Comparison of ENCODE assay signal across 15 cellular contexts in genomic region chr6:6697620-6698019, GRCh38.
DNase-seq lines count a peak whose midpoint lies in the region; ATAC-seq and TF ChIP-seq lines count a peak whose summit lies in the region.
"Had no signal": no experiment of that assay in that cellular context is flagged by ENCODE, and none has a peak within 500 bp of the region (broad histone marks: within the 10 kb centered on the region; RNA-seq: fewer than 3 reads in every experiment).

No MANE protein-coding gene starts in this region.

- H3K4me3 ChIP-seq in BLaER1 (no peak overlapping the region), Loucy (ENCODE audit: low read length, poor library complexity, severe bottlenecking) (no peak overlapping the region), tibial nerve (no peak overlapping the region), right lobe of liver (no peak overlapping the region)

- H3K9ac ChIP-seq in BLaER1 = no peak overlapping the region
- H3K9ac ChIP-seq in Loucy (ENCODE audit: low read depth, low read length, poor library complexity, severe bottlenecking) = peak overlapping the region; percentile 59

- H3F3A ChIP-seq in Loucy (ENCODE audit: low read depth) = peaks cover 3% of the 10 kb centered on the region; the same call in 1 of the 2 replicates

- peaks cover 74% of the 10 kb centered on the region for H3K4me1 Mint-ChIP-seq in brain
- peaks cover 60% of the 10 kb centered on the region for H3K4me1 Mint-ChIP-seq in mesothelial cell of epicardium

- TF ChIP-seq CTCF in Loucy (conservative IDR thresholded peaks at IDR 0.05; ENCODE audit: low read length) (no peak), brain (conservative IDR thresholded peaks at IDR 0.05) (no peak), mesothelial cell of epicardium (IDR thresholded peaks at IDR 0.05; ENCODE audit: unreplicated experiment) (no peak), tibial nerve (IDR thresholded peaks at IDR 0.05) (no peak), right lobe of liver (IDR thresholded peaks at IDR 0.05) (no peak)

- intact Hi-C loops in right lobe of liver (cut with DNase I) = no loop called here

- no peak for ATAC-seq in GM21723 (IDR thresholded peaks at IDR 0.05; ENCODE audit: unreplicated experiment)
- no peak for ATAC-seq in right lobe of liver
- ATAC-seq in HG03025 (IDR thresholded peaks at IDR 0.05; ENCODE audit: low FRiP score, unreplicated experiment) = no peak
- ATAC-seq: activated T-cell treated with anti-CD3 and anti-CD28 coated beads, Interleukin-2, amount 50 U/mL, for 72 hours; effector memory CD8-positive, alpha-beta T cell had no signal

- H3K9me2 ChIP-seq in Loucy (replicated peaks; ENCODE audit: low read depth, low read length) = no peaks in the 10 kb centered on the region

- H3K27ac ChIP-seq in BLaER1 (peak overlapping the region; percentile 31; the same call in 1 of the 2 replicates), tibial nerve (peak overlapping the region in 2 of 4 donors; percentile 11 to 84), right lobe of liver (no peak overlapping the region)

- H3K27me3 ChIP-seq in BLaER1 = no peaks in the 10 kb centered on the region
- no peaks in the 10 kb centered on the region for H3K27me3 ChIP-seq in Loucy (ENCODE audit: insufficient read depth, low read length, poor library complexity, severe bottlenecking)
- no peaks in the 10 kb centered on the region for H3K27me3 ChIP-seq in tibial nerve
- H3K27me3 ChIP-seq in right lobe of liver = no peaks in the 10 kb centered on the region

- WGBS in tibial nerve, 2 donors = 90 to 94% methylated on average over 3 of the region's 3 CpGs
- WGBS in right lobe of liver (ENCODE audit: insufficient coverage, low coverage, low lambda C conversion rate, missing lambda C conversion rate) = 80% methylated on average over 1 of the region's 3 CpGs

- no peak for TF ChIP-seq EP300 in tibial nerve (IDR thresholded peaks at IDR 0.05)

- H3K36me3 Mint-ChIP-seq in brain (no peaks in the 10 kb centered on the region), mesothelial cell of epicardium (no peaks in the 10 kb centered on the region)
- H3K36me3 Mint-ChIP-seq: CD4-positive, CD25-positive, alpha-beta regulatory T cell had no signal

- no peaks in the 10 kb centered on the region for H3K9me3 ChIP-seq in BLaER1
- no peaks in the 10 kb centered on the region for H3K9me3 ChIP-seq in Loucy (ENCODE audit: insufficient read depth, low read depth, low read length)
- H3K9me3 ChIP-seq in tibial nerve = no peaks in the 10 kb centered on the region
- H3K9me3 ChIP-seq in right lobe of liver = no peaks in the 10 kb centered on the region

- no peaks in the 10 kb centered on the region; the same call in 1 of the 2 replicates for H3K79me2 ChIP-seq in Loucy (ENCODE audit: insufficient read depth, low read length)

- H3K27ac Mint-ChIP-seq in brain = peak overlapping the region in 3 of 5 experiments; percentile 91 to 95 (median 92)
- H3K27ac Mint-ChIP-seq in mesothelial cell of epicardium = peak overlapping the region; percentile 56
- H3K27ac Mint-ChIP-seq: activated T-cell treated with anti-CD3 and anti-CD28 coated beads, Interleukin-2, amount 50 U/mL, for 72 hours; effector memory CD8-positive, alpha-beta T cell; HFFc6 had no signal

- H3K4me1 ChIP-seq in BLaER1 (peaks cover 85% of the 10 kb centered on the region), Loucy (ENCODE audit: insufficient read depth, low read length, poor library complexity, severe bottlenecking) (peaks cover 52% of the 10 kb centered on the region), tibial nerve (peaks cover 0 to 71% (median 39%) of the 10 kb centered on the region in 4 donors), right lobe of liver (no peaks in the 10 kb centered on the region)

- H2AFZ ChIP-seq in Loucy (ENCODE audit: low read length) = peak overlapping the region; percentile 37

- H3K9me3 Mint-ChIP-seq in brain (peaks cover 0 to 9% (median 0%) of the 10 kb centered on the region in 5 experiments), mesothelial cell of epicardium (peaks cover 4% of the 10 kb centered on the region)
- H3K9me3 Mint-ChIP-seq: activated T-cell treated with anti-CD3 and anti-CD28 coated beads, Interleukin-2, amount 50 U/mL, for 72 hours; effector memory CD8-positive, alpha-beta T cell had no signal

- H4K20me1 ChIP-seq in BLaER1 (no peaks in the 10 kb centered on the region), Loucy (ENCODE audit: insufficient read depth, low read length, poor library complexity, severe bottlenecking) (no peaks in the 10 kb centered on the region)

- peaks cover 4% of the 10 kb centered on the region for H3K27me3 Mint-ChIP-seq in brain
- H3K27me3 Mint-ChIP-seq in mesothelial cell of epicardium (ENCODE audit: low read depth) = peaks cover 8% of the 10 kb centered on the region

- H3K4me2 ChIP-seq in BLaER1 (peak overlapping the region; percentile 95), Loucy (ENCODE audit: low read depth, low read length, poor library complexity, severe bottlenecking) (peak overlapping the region; percentile 15)

- DNase-seq in mesothelial cell of epicardium (ENCODE audit: low spot score in 2 of 2, unreplicated experiment in 2 of 2) (no peak), tibial nerve (ENCODE audit: low spot score in 2 of 2) (no peak), right lobe of liver (no peak)
- DNase-seq: activated CD4-positive, alpha-beta T cell treated with anti-CD3 and anti-CD28 coated beads for 1 hour; effector memory CD8-positive, alpha-beta T cell; HFFc6; NCI-H1417 treated with DMSO at 0.1 percent for 48 hours; NK-92 treated with Interleukin-12 subunit alpha and Interleukin-12 subunit beta, amount 100 ng/mL, for 24 hours had no signal

- peak overlapping the region in 1 of 5 experiments; percentile 47 for H3K4me3 Mint-ChIP-seq in brain
- H3K4me3 Mint-ChIP-seq in mesothelial cell of epicardium = no peak overlapping the region
- H3K4me3 Mint-ChIP-seq: activated T-cell treated with anti-CD3 and anti-CD28 coated beads, Interleukin-2, amount 50 U/mL, for 72 hours; CD4-positive, CD25-positive, alpha-beta regulatory T cell; effector memory CD8-positive, alpha-beta T cell; HFFc6 had no signal

- H3K36me3 ChIP-seq in BLaER1 = peaks cover 13% of the 10 kb centered on the region; the same call in 1 of the 2 replicates
- H3K36me3 ChIP-seq in Loucy (ENCODE audit: insufficient read depth, low read length) = no peaks in the 10 kb centered on the region
- no peaks in the 10 kb centered on the region for H3K36me3 ChIP-seq in tibial nerve
- H3K36me3 ChIP-seq in right lobe of liver = no peaks in the 10 kb centered on the region

- TF ChIP-seq POLR2A in tibial nerve (IDR thresholded peaks at IDR 0.05) = no peak
- no peak for TF ChIP-seq POLR2A in right lobe of liver (IDR thresholded peaks at IDR 0.05)
